ENCODE assay signal across 8 cellular contexts in genomic region chr2:218516614-218517013, GRCh38. TPM values are rescaled to one million over a fixed set of nuclear protein-coding genes. Genes with fewer than 3 reads are reported as not detected.
DNase-seq lines count a peak whose midpoint lies in the region; ATAC-seq, FAIRE-seq and TF ChIP-seq lines count a peak whose summit lies in the region.

No MANE protein-coding gene starts in this region.

- H3K4me1 ChIP-seq in A549 = no peaks in the 10 kb centered on the region
- no peaks in the 10 kb centered on the region for H3K4me1 ChIP-seq in tibial nerve

- TF ChIP-seq CTCF in A549 (IDR thresholded peaks at IDR 0.05) = no peak
- TF ChIP-seq CTCF in foreskin fibroblast (IDR thresholded peaks at IDR 0.05; ENCODE audit: low read depth, low read length) = peak; percentile 38
- no peak for TF ChIP-seq CTCF in tibial nerve (IDR thresholded peaks at IDR 0.05)

- peaks cover 0 to 36% (median 0%) of the 10 kb centered on the region in 3 donors for H3K36me3 ChIP-seq in tibial nerve

- 71% methylated on average over 1 of the region's 1 CpG for WGBS in A549 (ENCODE audit: missing lambda C conversion rate)
- 75 to 82% methylated on average over 1 of the region's 1 CpG for WGBS in tibial nerve, 2 donors

- H3K4me3 ChIP-seq in A549 (no peak overlapping the region), foreskin fibroblast (ENCODE audit: low read depth in 1 of 2, low read length in 2 of 2) (no peak overlapping the region), tibial nerve (no peak overlapping the region)

- no peaks in the 10 kb centered on the region for H3K27me3 ChIP-seq in tibial nerve

- TF ChIP-seq RAD21 in A549 (conservative IDR thresholded peaks at IDR 0.05 in 1 of 2, IDR thresholded peaks at IDR 0.05 in 1 of 2) = no peak

- POLR2A ChIA-PET in A549 (lab: Yijun Ruan, JAX) = no interaction called here

- TF ChIP-seq EP300 in A549 (IDR thresholded peaks at IDR 0.05) (no peak), tibial nerve (IDR thresholded peaks at IDR 0.05) (no peak)

- no peak for FAIRE-seq in A549 (lab: Jason Lieb, UNC)

- DNase-seq in A549 (ENCODE audit: low read depth in 1 of 2, low spot score in 1 of 2) (peak; percentile 6 to 42), ELR (ENCODE audit: low read depth) (peak; percentile 52), RKO (ENCODE audit: low spot score) (peak; percentile 21), foreskin fibroblast (peak in 1 of 2 donors; percentile 4), NCI-H2171 treated with DMSO at 0.1 percent for 48 hours (lab: John Stamatoyannopoulos, UW) (no peak), head of caudate nucleus (no peak), tibial nerve (ENCODE audit: low spot score in 2 of 2) (no peak)

- no peak overlapping the region for H3K4me2 ChIP-seq in A549

- H3K9me3 ChIP-seq in A549 (no peaks in the 10 kb centered on the region), tibial nerve (no peaks in the 10 kb centered on the region)

- CTCF ChIA-PET in A549 (lab: Yijun Ruan, JAX) = interaction anchor here (0.8 to 1.4 kb wide), 2 partner anchors 24 to 121 kb away, joined by 3 read pairs; no protein-coding TSS in a partner anchor

- ATAC-seq in A549 (peak in 1 of 2 experiments; percentile 73; a peak in 3 of 6 replicates), GM19463 (IDR thresholded peaks at IDR 0.05; ENCODE audit: unreplicated experiment) (no peak)

- intact Hi-C loops in head of caudate nucleus (cut with DNase I) = no loop called here

- H3K27ac ChIP-seq in A549 (no peak overlapping the region), tibial nerve (no peak overlapping the region)

- no peak for TF ChIP-seq POLR2A in A549 (IDR thresholded peaks at IDR 0.05; ENCODE audit: low read length)
- no peak for TF ChIP-seq POLR2A in tibial nerve (IDR thresholded peaks at IDR 0.05)

TF ChIP-seq in A549, 52 proteins besides CTCF, POLR2A, EP300 and RAD21:
- TF ChIP-seq MYC (IDR thresholded peaks at IDR 0.05; ENCODE audit: borderline replicate concordance, low read length) (no peak), ZSCAN20 (CRISPR knock-in tag; IDR thresholded peaks at IDR 0.05) (no peak), FOXS1 (CRISPR knock-in tag; IDR thresholded peaks at IDR 0.05) (no peak), SMC3 (IDR thresholded peaks at IDR 0.05) (no peak), ZFP36 (IDR thresholded peaks at IDR 0.05; ENCODE audit: borderline replicate concordance, partially characterized antibody) (no peak), POLR2AphosphoS2 (conservative IDR thresholded peaks at IDR 0.05; ENCODE audit: low read length) (no peak), RARB (CRISPR knock-in tag; IDR thresholded peaks at IDR 0.05) (no peak), HMGXB4 (CRISPR knock-in tag; IDR thresholded peaks at IDR 0.05; ENCODE audit: borderline replicate concordance) (no peak), CHD4 (IDR thresholded peaks at IDR 0.05; ENCODE audit: borderline replicate concordance) (no peak), NR3C1 (IDR thresholded peaks at IDR 0.05) (no peak), MAFK (IDR thresholded peaks at IDR 0.05; ENCODE audit: partially characterized antibody) (no peak), RCOR1 (IDR thresholded peaks at IDR 0.05; ENCODE audit: low read depth, low read length) (no peak), GATA3 (IDR thresholded peaks at IDR 0.05; ENCODE audit: borderline replicate concordance) (no peak)

RNA-seq across cellular contexts. Expression of gene USP37, which starts 51.5 kb away (rescaled TPM):
- polyA plus RNA-seq in A549 (2011; rRNA removed) (10.9 and 12.8 TPM in 2 replicates), A549 (2017; fragmentation: RNase III; extraction: RNeasy Plus Mini Kit Qiagen cat#74134 plus additional on column Dnase treatment) (5.1 to 5.3 TPM (median 5.2 TPM) in 3 replicates)
- 1.5 and 1.6 TPM in 2 replicates for polyA plus RNA-seq in A549 (2012; cell fraction: cytosol; rRNA removed)
- polyA plus RNA-seq in A549 (2012; cell fraction: nucleus; rRNA removed) = 1.2 and 2.1 TPM in 2 replicates
- polyA minus RNA-seq in A549 (2011; rRNA and poly(A)+ RNA removed) = 11.5 and 14.5 TPM in 2 replicates
- total RNA-seq in tibial nerve = 10 to 100 TPM; 14.0 to 40.8 (median 19.9) TPM

RNA-seq across cellular contexts. Expression of gene CNOT9, which starts 52.0 kb away (rescaled TPM):
- polyA plus RNA-seq in A549 (2011; rRNA removed) = 86.7 and 87.4 TPM in 2 replicates
- 42.6 and 43.3 TPM in 2 replicates for polyA plus RNA-seq in A549 (2012; cell fraction: cytosol; rRNA removed)
- 55.5 and 61.7 TPM in 2 replicates for polyA plus RNA-seq in A549 (2012; cell fraction: nucleus; rRNA removed)
- 40.1 to 42.7 TPM (median 40.9 TPM) in 3 replicates for polyA plus RNA-seq in A549 (2017; fragmentation: RNase III; extraction: RNeasy Plus Mini Kit Qiagen cat#74134 plus additional on column Dnase treatment)
- polyA minus RNA-seq in A549 (2011; rRNA and poly(A)+ RNA removed) = 107 and 112 TPM in 2 replicates
- 10 to 100 TPM; 34.2 to 66.4 (median 39.7) TPM for total RNA-seq in tibial nerve

Comparison
In these comparisons a context has a peak if more than half of its experiments do, and no peak if none do; other contexts are left out.
1. DNase-seq: peak in A549 (2 of 2), ELR (single experiment) and RKO (single experiment); none in NCI-H2171 treated with DMSO at 0.1 percent for 48 hours (single experiment), head of caudate nucleus (0 of 42) and tibial nerve (0 of 2).